In the genomic region with DNA sequence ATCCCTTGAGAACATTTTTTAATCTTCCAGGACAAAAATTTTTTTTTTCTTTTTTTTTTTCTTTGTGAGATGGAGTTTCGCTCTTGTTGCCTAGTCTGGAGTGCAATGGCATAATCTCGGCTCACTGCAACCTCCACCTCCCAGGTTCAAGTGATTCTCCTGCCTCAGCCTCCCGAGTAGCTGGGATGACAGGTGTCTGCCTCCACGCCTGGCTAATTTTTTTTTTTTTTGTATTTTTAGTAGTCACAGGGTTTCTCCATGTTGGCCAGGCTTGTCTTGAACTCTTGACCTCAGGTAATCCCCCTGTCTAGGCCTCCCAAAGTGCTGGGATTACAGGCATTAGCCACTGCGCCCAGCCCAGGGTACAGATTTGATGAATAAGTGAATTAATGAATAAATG, we compare ENCODE assay signal across 4 cellular contexts. TPM values are rescaled to one million over a fixed set of nuclear protein-coding genes. Genes with fewer than 3 reads are reported as not detected.
"Had no signal": no experiment of that assay in that cellular context is flagged by ENCODE, and none has a peak within 500 bp of the region (broad histone marks: within the 10 kb centered on the region; RNA-seq: fewer than 3 reads in every experiment).

No MANE protein-coding gene starts in this region.

RNA-seq across cellular contexts. Expression of a gene that starts 22.5 kb away (rescaled TPM):
- total RNA-seq: LHCN-M2, M059J, MCF 10A, NCI-H460 had no signal
